ENCODE assay signal across 11 cellular contexts in the genomic region with DNA sequence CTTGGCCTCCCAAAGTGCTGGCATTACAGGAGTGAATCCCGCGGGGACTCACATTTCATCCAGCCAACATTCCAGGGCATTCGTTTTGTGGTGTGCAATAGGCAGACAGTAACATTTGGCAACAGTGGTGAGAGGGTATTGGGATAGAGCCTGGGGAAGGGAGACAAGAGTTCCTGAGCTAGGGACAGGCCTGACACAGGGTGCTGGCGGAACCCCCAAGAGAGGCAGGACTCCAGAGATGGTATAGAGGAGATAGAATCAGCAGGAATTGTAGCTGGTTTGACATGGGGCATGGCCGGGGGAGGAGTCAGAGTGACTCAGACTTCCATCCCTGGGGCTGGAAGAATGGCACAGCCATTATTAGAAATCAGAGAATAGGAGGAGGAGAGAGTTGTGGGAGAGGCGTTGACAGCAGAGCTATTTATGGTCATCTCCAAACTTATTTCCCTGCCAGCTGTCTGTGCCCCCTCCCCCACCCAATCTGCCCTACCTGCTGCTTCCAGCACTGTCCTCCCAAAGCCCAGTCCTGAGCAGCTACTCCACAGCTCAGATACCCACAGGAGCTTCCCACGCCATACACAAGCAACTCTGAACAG. TPM values are rescaled to one million over a fixed set of nuclear protein-coding genes. Genes with fewer than 3 reads are reported as not detected.
A peak's percentile ranks its signal among the peaks of the same experiment; 100 is the strongest.
DNase-seq lines count a peak whose midpoint lies in the region; ATAC-seq, FAIRE-seq and TF ChIP-seq lines count a peak whose summit lies in the region.
"Had no signal": no experiment of that assay in that cellular context is flagged by ENCODE, and none has a peak within 500 bp of the region (broad histone marks: within the 10 kb centered on the region; RNA-seq: fewer than 3 reads in every experiment).

No MANE protein-coding gene starts in this region.

- H3K27ac ChIP-seq in 22Rv1 (peak overlapping the region; percentile 66), upper lobe of left lung (no peak overlapping the region)

- peaks cover 26% of the 10 kb centered on the region for H3K4me1 Mint-ChIP-seq in brain

- H3K36me3 ChIP-seq in upper lobe of left lung: no peaks in the 10 kb centered on the region

- DNase-seq in HTR-8/SVneo (ENCODE audit: insufficient read length, low spot score) (peak; percentile 90), iris pigment epithelial cell (ENCODE audit: low read depth) (peak; percentile 41), ureter (ENCODE audit: low spot score) (no peak), NCI-H1694 treated with DMSO at 0.1 percent for 48 hours (lab: John Stamatoyannopoulos, UW) (no peak), upper lobe of left lung (no peak)
- DNase-seq: activated naive CD8-positive, alpha-beta T cell treated with anti-CD3 and anti-CD28 coated beads, Interleukin-2, amount 10 ng/mL, durations not matched to agents 7 days and 5 days; CD4-positive, CD25-positive, alpha-beta regulatory T cell had no signal

- no peaks in the 10 kb centered on the region for H3K36me3 Mint-ChIP-seq in brain
- H3K36me3 Mint-ChIP-seq: activated naive CD8-positive, alpha-beta T cell treated with anti-CD3 and anti-CD28 coated beads, Interleukin-2, amount 10 ng/mL, durations not matched to agents 7 days and 5 days; CD4-positive, CD25-positive, alpha-beta regulatory T cell; memory B cell had no signal

- TF ChIP-seq CTCF in 22Rv1 (IDR thresholded peaks at IDR 0.05) (no peak), brain (conservative IDR thresholded peaks at IDR 0.05) (no peak), upper lobe of left lung (IDR thresholded peaks at IDR 0.05) (no peak)

- no peak for TF ChIP-seq POLR2A in upper lobe of left lung (IDR thresholded peaks at IDR 0.05)

- no peaks in the 10 kb centered on the region for H3K27me3 ChIP-seq in upper lobe of left lung

- no peak for FAIRE-seq in HTR-8/SVneo (lab: Jason Lieb, UNC)

- H3K27ac Mint-ChIP-seq in brain: peak overlapping the region in 3 of 5 experiments; percentile 34 to 57 (median 37)
- H3K27ac Mint-ChIP-seq: activated naive CD8-positive, alpha-beta T cell treated with anti-CD3 and anti-CD28 coated beads, Interleukin-2, amount 10 ng/mL, durations not matched to agents 7 days and 5 days; memory B cell had no signal

- H3K27me3 Mint-ChIP-seq in brain: peaks cover 14% of the 10 kb centered on the region

- no peak for TF ChIP-seq EP300 in upper lobe of left lung (IDR thresholded peaks at IDR 0.05)

- H3K4me3 Mint-ChIP-seq in brain: peak overlapping the region in 3 of 5 experiments; percentile 10 to 53 (median 17)
- H3K4me3 Mint-ChIP-seq: activated naive CD8-positive, alpha-beta T cell treated with anti-CD3 and anti-CD28 coated beads, Interleukin-2, amount 10 ng/mL, durations not matched to agents 7 days and 5 days; memory B cell had no signal

- 74 to 80% methylated on average over 7 of the region's 7 CpGs for WGBS in upper lobe of left lung, 2 donors

- H3K9me3 Mint-ChIP-seq in brain: no peaks in the 10 kb centered on the region
- H3K9me3 Mint-ChIP-seq: activated naive CD8-positive, alpha-beta T cell treated with anti-CD3 and anti-CD28 coated beads, Interleukin-2, amount 10 ng/mL, durations not matched to agents 7 days and 5 days; memory B cell had no signal

- no peaks in the 10 kb centered on the region for H3K9me3 ChIP-seq in upper lobe of left lung

- ATAC-seq in HG02938 (IDR thresholded peaks at IDR 0.05; ENCODE audit: unreplicated experiment): no peak
- ATAC-seq in upper lobe of left lung (ENCODE audit: low FRiP score in 2 of 2): no peak

- H3K4me1 ChIP-seq in upper lobe of left lung: peaks cover 0 to 15% (median 4%) of the 10 kb centered on the region in 4 donors

- H3K4me3 ChIP-seq in upper lobe of left lung: no peak overlapping the region

RNA-seq across cellular contexts. Expression of gene IDH2, which starts 4.4 kb away (rescaled TPM):
- polyA plus RNA-seq in brain (ENCODE audit: insufficient read depth, low read depth, low replicate concordance): 209 TPM
- total RNA-seq in ureter: 65.2 TPM
- 10 to 100 TPM; 41.5 to 72.1 (median 48.7) TPM for total RNA-seq in upper lobe of left lung

Comparison
In these comparisons a context has a peak if more than half of its experiments do, and no peak if none do; other contexts are left out.
1. DNase-seq: peak in HTR-8/SVneo (single experiment) and iris pigment epithelial cell (single experiment); none in ureter (single experiment), NCI-H1694 treated with DMSO at 0.1 percent for 48 hours (single experiment) and upper lobe of left lung (0 of 2).